In the genomic region with DNA sequence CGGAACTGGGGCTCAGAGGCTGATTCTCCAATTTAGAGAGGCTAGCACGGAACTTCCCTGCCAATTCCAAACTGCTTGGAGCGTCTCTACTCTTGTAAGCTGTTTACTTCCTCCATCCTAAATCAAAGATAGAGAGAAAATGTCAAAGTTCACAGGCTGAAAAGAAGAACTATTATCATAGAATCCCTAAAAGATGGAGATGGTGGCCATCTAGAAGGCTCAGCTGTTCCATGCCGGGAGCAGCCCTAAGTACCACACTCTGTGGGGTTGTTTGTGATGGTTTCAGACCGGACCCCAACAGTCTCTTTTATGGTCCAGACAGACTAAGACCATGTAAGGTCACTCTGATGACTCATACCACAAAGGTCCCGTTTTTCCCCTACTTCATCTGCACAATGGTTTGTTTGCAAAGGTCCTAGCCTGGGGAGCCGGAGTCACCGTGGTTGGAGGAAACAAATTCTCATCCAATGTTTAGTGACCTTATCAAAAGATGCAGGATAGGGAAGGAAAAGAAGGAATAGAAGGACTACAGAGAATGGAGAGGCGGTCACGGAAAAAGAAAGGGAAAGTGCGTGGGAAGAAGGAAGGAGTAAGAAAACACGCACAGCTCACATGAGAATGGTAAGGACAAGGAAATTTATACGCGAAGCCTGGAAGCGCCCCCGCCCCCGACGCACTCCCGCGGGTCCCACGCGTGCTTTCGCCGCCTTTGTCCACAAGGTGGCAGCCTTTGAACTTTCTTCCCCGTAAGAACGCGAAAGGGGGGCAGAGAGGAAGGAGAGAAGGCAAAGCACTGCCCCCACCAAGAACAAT, we compare ENCODE assay signal across 8 cellular contexts. TPM values are rescaled to one million over a fixed set of nuclear protein-coding genes. Genes with fewer than 3 reads are reported as not detected.
A peak's percentile ranks its signal among the peaks of the same experiment; 100 is the strongest.
DNase-seq lines count a peak whose midpoint lies in the region; ATAC-seq and TF ChIP-seq lines count a peak whose summit lies in the region.

No MANE protein-coding gene starts in this region.

- H3K9me2 ChIP-seq in PC-3 (replicated peaks; ENCODE audit: low read length) = no peaks in the 10 kb centered on the region

- intact Hi-C loops in PC-3 (cut with micrococcal nuclease) = loop anchor here (1.0 to 10.0 kb wide), 3 partner anchors 69 to 295 kb away; no protein-coding TSS in a partner anchor

- peak overlapping the region; percentile 86 for H3K9ac ChIP-seq in PC-3 (ENCODE audit: low read length)
- no peak overlapping the region for H3K9ac ChIP-seq in neuronal stem cell (ENCODE audit: low read depth, low read length, poor library complexity)

- BruUV-seq in PC-3 (replicated peaks; lab: Mats Ljungman, UMichigan) = no TSS peak

- H2BK15ac ChIP-seq in neuronal stem cell (ENCODE audit: low read length) = no peak overlapping the region

- POLR2A ChIA-PET in PC-3 (lab: Charles Lee; ENCODE audit: unreplicated experiment) = interaction anchor here (0.7 kb wide), 1 partner anchor 438 kb away, joined by 3 read pairs; no protein-coding TSS in a partner anchor

- CTCF ChIA-PET in PC-3 (lab: Charles Lee) = interaction anchor here (0.6 to 0.7 kb wide), 4 partner anchors 10 to 173 kb away, joined by 3 to 9 read pairs (median 6); no protein-coding TSS in a partner anchor

- H4K8ac ChIP-seq in neuronal stem cell (ENCODE audit: low read depth, low read length) = no peak overlapping the region

- no peaks in the 10 kb centered on the region for H4K20me1 ChIP-seq in PC-3 (ENCODE audit: low read length)

- peak overlapping the region; percentile 11 for H3K27ac ChIP-seq in PC-3 (ENCODE audit: low read length)
- H3K27ac ChIP-seq in neuronal stem cell (replicated peaks; ENCODE audit: low read length) = no peak overlapping the region
- H3K27ac ChIP-seq in urinary bladder (ENCODE audit: low read depth) = no peak overlapping the region

- H2AFZ ChIP-seq in PC-3 (ENCODE audit: low read length) (peak overlapping the region; percentile 89; the same call in 1 of the 2 replicates), neuronal stem cell (ENCODE audit: low read length) (peak overlapping the region; percentile 96)

- H3K79me2 ChIP-seq in PC-3 (ENCODE audit: low read length) = peaks cover 42% of the 10 kb centered on the region

- H3K4me3 ChIP-seq in PC-3 (ENCODE audit: low read length) (peak overlapping the region; percentile 89), neuronal stem cell (ENCODE audit: low read length in 2 of 2) (peak overlapping the region; percentile 83 to 96), urinary bladder (ENCODE audit: low read depth, low read length) (peak overlapping the region; percentile 74)

- ATAC-seq in HG02642 (IDR thresholded peaks at IDR 0.05; ENCODE audit: poor library complexity, unreplicated experiment) (peak; percentile 53), PC-3 (peak; percentile 51), HG03025 (IDR thresholded peaks at IDR 0.05; ENCODE audit: low FRiP score, unreplicated experiment) (no peak)

- no peak overlapping the region for H3K18ac ChIP-seq in neuronal stem cell (ENCODE audit: low read length)

- H3K36me3 ChIP-seq in PC-3 (ENCODE audit: low read depth, low read length) (no peaks in the 10 kb centered on the region), neuronal stem cell (replicated peaks in 1 of 2; ENCODE audit: control insufficient read depth in 2 of 2, insufficient read depth in 2 of 2, low read length in 2 of 2) (peaks cover 0 to 8% of the 10 kb centered on the region in 2 donors), urinary bladder (ENCODE audit: insufficient read depth) (no peaks in the 10 kb centered on the region)

- H3K4me1 ChIP-seq in PC-3 (ENCODE audit: insufficient read depth, low read length) = peaks cover 8% of the 10 kb centered on the region; the same call in 1 of the 2 replicates
- peaks cover 4 to 5% of the 10 kb centered on the region in 2 donors for H3K4me1 ChIP-seq in neuronal stem cell (ENCODE audit: control insufficient read depth in 2 of 2, insufficient read depth in 1 of 2, low read depth in 1 of 2, low read length in 2 of 2)
- H3K4me1 ChIP-seq in urinary bladder (ENCODE audit: insufficient read depth) = no peaks in the 10 kb centered on the region

- no peak overlapping the region for H2AK5ac ChIP-seq in neuronal stem cell (ENCODE audit: low read depth, low read length)

- H4K91ac ChIP-seq in neuronal stem cell (ENCODE audit: low read depth, low read length, poor library complexity) = no peak overlapping the region

- in situ Hi-C loops in Caki2 (cut with HindIII; ENCODE audit: low pct_unique_long_range_greater_than_20kb, low sequenced_read_pairs) = loop anchor here (25.0 kb wide), 1 partner anchor 300 kb away; no protein-coding TSS in a partner anchor

- no peaks in the 10 kb centered on the region for H3F3A ChIP-seq in PC-3 (ENCODE audit: low read length, unreplicated experiment)

- DNase-seq in Caki2 (ENCODE audit: low read depth) = peak; percentile 38
- peak; percentile 68 for DNase-seq in PC-3
- DNase-seq in activated effector memory CD4-positive, alpha-beta T cell treated with anti-CD3 and anti-CD28 coated beads, Interleukin-2, amount 50 U/mL, for 16 hours = peak; percentile 80
- DNase-seq in globus pallidus (ENCODE audit: low spot score) = peak; percentile 60
- peak; percentile 38 for DNase-seq in neuronal stem cell (ENCODE audit: low spot score)

- peak; percentile 72 for TF ChIP-seq CTCF in PC-3 (conservative IDR thresholded peaks at IDR 0.05; ENCODE audit: low read depth, low read length)

- no peak overlapping the region for H3K14ac ChIP-seq in neuronal stem cell (ENCODE audit: low read length)

- no peak overlapping the region for H3K23ac ChIP-seq in neuronal stem cell (ENCODE audit: low read depth, low read length, poor library complexity)

- H2BK12ac ChIP-seq in neuronal stem cell (ENCODE audit: low read length) = no peak overlapping the region

- H3K4me2 ChIP-seq in PC-3 (ENCODE audit: low read length) (peak overlapping the region; percentile 88), neuronal stem cell (ENCODE audit: insufficient read depth, low read length, poor library complexity, severe bottlenecking) (peak overlapping the region; percentile 81)

- H3K9me3 ChIP-seq in PC-3 (ENCODE audit: low read length) (no peaks in the 10 kb centered on the region), neuronal stem cell (replicated peaks in 1 of 2; ENCODE audit: control insufficient read depth in 2 of 2, insufficient read depth in 1 of 2, low read depth in 1 of 2, low read length in 2 of 2) (no peaks in the 10 kb centered on the region)

- H3K27me3 ChIP-seq in PC-3 (ENCODE audit: low read length) = no peaks in the 10 kb centered on the region
- peaks cover 0 to 19% (median 6%) of the 10 kb centered on the region in 3 experiments for H3K27me3 ChIP-seq in neuronal stem cell (ENCODE audit: control insufficient read depth in 3 of 3, insufficient read depth in 3 of 3, low read depth in 1 of 3, low read length in 3 of 3)

- H2BK120ac ChIP-seq in neuronal stem cell (ENCODE audit: low read depth, low read length) = no peak overlapping the region

- no peaks in the 10 kb centered on the region for H3K79me1 ChIP-seq in neuronal stem cell (ENCODE audit: low read depth, low read length)

- no peak overlapping the region for H2BK5ac ChIP-seq in neuronal stem cell (ENCODE audit: low read length)

- WGBS in neuronal stem cell (ENCODE audit: extremely low coverage in 2 of 2, insufficient read length in 2 of 2, insufficient replicate concordance in 1 of 2), 2 donors = no CpG with 5 or more reads among the region's 27 CpGs
- WGBS in urinary bladder = 11% methylated on average over 27 of the region's 27 CpGs

- H3K4ac ChIP-seq in neuronal stem cell (ENCODE audit: low read length) = no peak overlapping the region

RNA-seq across cellular contexts. Expression of gene ANTXR1, which starts 0.5 kb away (rescaled TPM):
- 1.1 and 2.0 TPM in 2 replicates for total RNA-seq in Caki2 (2014; rRNA removed; shearing (Covaris generic); ENCODE audit: low replicate concordance)
- 31.1 and 31.2 TPM in 2 replicates for total RNA-seq in PC-3 (2014; rRNA removed)
- polyA plus RNA-seq in neuronal stem cell (2013, experiment 1 of 2) = 11.7 TPM
- polyA plus RNA-seq in neuronal stem cell (2013, experiment 2 of 2) = 12.2 TPM
- total RNA-seq in urinary bladder = 138 TPM
- polyA plus RNA-seq in urinary bladder = 53.0 TPM

RNA-seq across cellular contexts. Expression of gene GKN1, which starts 38.1 kb away (rescaled TPM):
- total RNA-seq in Caki2 (2014; rRNA removed; shearing (Covaris generic); ENCODE audit: low replicate concordance) = not detected in 2 replicates
- total RNA-seq in PC-3 (2014; rRNA removed) (not detected in 2 replicates), urinary bladder (not detected)
- polyA plus RNA-seq in neuronal stem cell (2013, experiment 1 of 2) = not detected
- not detected for polyA plus RNA-seq in neuronal stem cell (2013, experiment 2 of 2)
- 0.47 TPM for polyA plus RNA-seq in urinary bladder

RNA-seq across cellular contexts. Expression of gene GKN2, which starts 59.8 kb away (rescaled TPM):
- not detected in 2 replicates for total RNA-seq in Caki2 (2014; rRNA removed; shearing (Covaris generic); ENCODE audit: low replicate concordance)
- 0.58 TPM in 1 of 2 replicates, not detected in the other for total RNA-seq in PC-3 (2014; rRNA removed)
- polyA plus RNA-seq in neuronal stem cell (2013, experiment 1 of 2) = not detected
- not detected for polyA plus RNA-seq in neuronal stem cell (2013, experiment 2 of 2)
- total RNA-seq in urinary bladder = not detected
- not detected for polyA plus RNA-seq in urinary bladder

Comparison
In these comparisons a context has a peak if more than half of its experiments do, and no peak if none do; other contexts are left out.
1. RNA of gene ANTXR1, which starts 0.5 kb away (total RNA-seq): 138 TPM in urinary bladder (single experiment) and 31.1 to 31.2 TPM in PC-3; 1.1 to 2.0 TPM in Caki2; every median in the first group is over 10 times any median in the second.
2. Peak in every context shown above with its lines, with median percentiles within 50 percentile points of each other: DNase-seq and H3K4me3 ChIP-seq.